19 cellular contexts compared by ENCODE assay signal in the genomic region with DNA sequence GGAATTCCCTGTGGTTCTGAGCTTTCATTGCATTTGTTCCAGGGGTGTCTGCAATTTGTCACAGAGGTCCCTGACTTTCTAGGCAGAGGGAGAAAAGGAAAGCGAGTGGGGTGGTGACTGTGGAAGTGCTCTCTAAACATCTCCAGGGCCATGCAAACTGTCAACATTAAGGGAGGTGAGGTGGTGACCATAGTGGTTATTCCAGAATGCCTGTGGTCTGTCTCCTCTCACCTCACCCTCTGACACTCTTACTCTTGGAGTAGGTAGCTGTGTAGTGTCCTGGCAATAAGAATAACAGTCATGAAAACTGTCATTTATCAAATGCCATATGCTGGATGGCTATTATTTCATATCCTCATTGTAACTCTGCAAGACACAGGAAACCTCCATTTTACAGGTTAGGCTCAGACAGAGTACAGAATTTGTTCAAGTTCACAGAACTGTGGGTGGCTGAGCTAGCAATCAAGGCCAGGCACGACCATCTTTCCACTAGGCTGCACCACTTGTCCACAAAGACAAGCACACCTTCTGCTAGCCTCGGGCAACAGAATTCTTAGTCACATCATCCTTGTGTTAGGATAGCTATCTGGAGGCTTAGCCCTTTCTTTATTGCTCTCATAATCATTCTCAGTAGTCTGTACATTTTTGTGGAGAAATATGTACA.
A peak's percentile ranks its signal among the peaks of the same experiment; 100 is the strongest.
DNase-seq lines count a peak whose midpoint lies in the region; ATAC-seq, FAIRE-seq and TF ChIP-seq lines count a peak whose summit lies in the region.
"Had no signal": no experiment of that assay in that cellular context is flagged by ENCODE, and none has a peak within 500 bp of the region (broad histone marks: within the 10 kb centered on the region; RNA-seq: fewer than 3 reads in every experiment).

No MANE protein-coding gene starts in this region.

- peak; percentile 85 for FAIRE-seq in GM12891 (lab: Jason Lieb, UNC)
- FAIRE-seq: pancreas had no signal

- H3K4me1 ChIP-seq in OCI-LY3 (ENCODE audit: low read length) (peaks cover 23% of the 10 kb centered on the region), heart right ventricle (peaks cover 0 to 14% (median 0%) of the 10 kb centered on the region in 9 donors)
- H3K4me1 ChIP-seq in naive thymus-derived CD4-positive, alpha-beta T cell (ENCODE audit: control insufficient read depth in 2 of 2, insufficient read depth in 2 of 2, low read length in 2 of 2) = peaks cover 0 to 6% of the 10 kb centered on the region in 2 donors
- H3K4me1 ChIP-seq: esophagus squamous epithelium, pancreas, SJCRH30 had no signal

- no peak overlapping the region for H2AFZ ChIP-seq in OCI-LY3 (ENCODE audit: low read depth, low read length)
- H2AFZ ChIP-seq: hepatocyte had no signal

- peak; percentile 25; the same call in 1 of the 2 replicates for TF ChIP-seq CTCF in OCI-LY3 (IDR thresholded peaks at IDR 0.05; ENCODE audit: low read depth, low read length)
- no peak for TF ChIP-seq CTCF in heart right ventricle (IDR thresholded peaks at IDR 0.05)

- no peak overlapping the region for H3K9ac ChIP-seq in OCI-LY3 (ENCODE audit: low read length)

- CTCF ChIA-PET in naive thymus-derived CD4-positive, alpha-beta T cell (lab: Charles Lee) = interaction anchor here (1.1 kb wide), 1 partner anchor 16 kb away, joined by 3 read pairs; no protein-coding TSS in a partner anchor

- no peaks in the 10 kb centered on the region for H3K9me3 ChIP-seq in OCI-LY3 (ENCODE audit: insufficient read depth, low read length)
- H3K9me3 ChIP-seq in heart right ventricle = no peaks in the 10 kb centered on the region
- no peaks in the 10 kb centered on the region for H3K9me3 ChIP-seq in naive thymus-derived CD4-positive, alpha-beta T cell (ENCODE audit: control insufficient read depth in 2 of 3, low read length in 3 of 3)
- H3K9me3 ChIP-seq: esophagus squamous epithelium, pancreas, SJCRH30 had no signal

- H3K9me3 Mint-ChIP-seq in naive thymus-derived CD4-positive, alpha-beta T cell = no peaks in the 10 kb centered on the region

- no peaks in the 10 kb centered on the region for H4K20me1 ChIP-seq in OCI-LY3 (ENCODE audit: insufficient read depth, low read length)

- 59 to 67% methylated on average over 3 of the region's 3 CpGs for WGBS in heart right ventricle, 2 donors

- H3K4me1 Mint-ChIP-seq in naive thymus-derived CD4-positive, alpha-beta T cell = peaks cover 4 to 13% (median 11%) of the 10 kb centered on the region in 7 donors

- intact Hi-C loops in heart right ventricle (cut with DNase I) (no loop called here), posterior vena cava (cut with DNase I) (no loop called here)
- intact Hi-C loops in naive thymus-derived CD4-positive, alpha-beta T cell (cut with micrococcal nuclease) = no loop called here

- no peak overlapping the region for H3K4me3 Mint-ChIP-seq in naive thymus-derived CD4-positive, alpha-beta T cell
- H3K4me3 Mint-ChIP-seq: B cell had no signal

- H3K4me2 ChIP-seq in OCI-LY3 (ENCODE audit: low read length) = peak overlapping the region; percentile 74
- H3K4me2 ChIP-seq: hepatocyte had no signal

- H3K27ac Mint-ChIP-seq in naive thymus-derived CD4-positive, alpha-beta T cell = peak overlapping the region in 1 of 9 donors; percentile 56
- H3K27ac Mint-ChIP-seq: B cell had no signal

- POLR2A ChIA-PET in naive thymus-derived CD4-positive, alpha-beta T cell (lab: Charles Lee) = no interaction called here

- no peak overlapping the region; the same call in 1 of the 2 replicates for H3K27ac ChIP-seq in OCI-LY3 (ENCODE audit: low read length)
- H3K27ac ChIP-seq in heart right ventricle = no peak overlapping the region
- no peak overlapping the region for H3K27ac ChIP-seq in naive thymus-derived CD4-positive, alpha-beta T cell (ENCODE audit: low read depth, low read length)
- H3K27ac ChIP-seq: esophagus squamous epithelium, hepatocyte, pancreas, SJCRH30 had no signal

- no peaks in the 10 kb centered on the region for H3K36me3 Mint-ChIP-seq in naive thymus-derived CD4-positive, alpha-beta T cell

- DNase-seq in GM12891 (ENCODE audit: insufficient read length, low spot score) (no peak), heart right ventricle (no peak), posterior vena cava (ENCODE audit: low spot score) (no peak)
- no peak for DNase-seq in naive thymus-derived CD4-positive, alpha-beta T cell
- DNase-seq: aorta, dermis blood vessel endothelial cell, esophagus squamous epithelium, Karpas-422, NCI-H1930, NCI-H82, pancreas, SJCRH30 had no signal

- H3K27me3 ChIP-seq in OCI-LY3 (ENCODE audit: low read depth, low read length) (no peaks in the 10 kb centered on the region), heart right ventricle (peaks cover 0 to 14% (median 0%) of the 10 kb centered on the region in 7 donors)
- no peaks in the 10 kb centered on the region for H3K27me3 ChIP-seq in naive thymus-derived CD4-positive, alpha-beta T cell (ENCODE audit: control insufficient read depth in 2 of 2, insufficient read depth in 2 of 2, low read length in 2 of 2)
- H3K27me3 ChIP-seq: esophagus squamous epithelium, hepatocyte, pancreas, SJCRH30 had no signal

- peak overlapping the region; percentile 36 for H3K4me3 ChIP-seq in OCI-LY3 (ENCODE audit: low read length)
- no peak overlapping the region for H3K4me3 ChIP-seq in heart right ventricle
- no peak overlapping the region for H3K4me3 ChIP-seq in naive thymus-derived CD4-positive, alpha-beta T cell (ENCODE audit: low read length)
- H3K4me3 ChIP-seq: esophagus squamous epithelium, hepatocyte, pancreas, SJCRH30 had no signal

- H3K27me3 Mint-ChIP-seq in naive thymus-derived CD4-positive, alpha-beta T cell = peaks cover 2 to 14% (median 8%) of the 10 kb centered on the region in 5 donors

- no peak for TF ChIP-seq POLR2A in GM12891 (IDR thresholded peaks at IDR 0.05; ENCODE audit: low read depth, low read length)

- H3K79me2 ChIP-seq in OCI-LY3 (ENCODE audit: low read length) = no peaks in the 10 kb centered on the region
- H3K79me2 ChIP-seq: hepatocyte had no signal

- ATAC-seq in GM21528 (IDR thresholded peaks at IDR 0.05; ENCODE audit: low FRiP score, unreplicated experiment) (peak; percentile 22), heart right ventricle (peak in 6 of 8 donors; percentile 28 to 89 (median 78)), HG03342 (IDR thresholded peaks at IDR 0.05; ENCODE audit: unreplicated experiment) (no peak), HG02870 (IDR thresholded peaks at IDR 0.05; ENCODE audit: unreplicated experiment) (no peak)
- no peak for ATAC-seq in naive thymus-derived CD4-positive, alpha-beta T cell
- ATAC-seq: HCT116, pancreas had no signal

- H3K36me3 ChIP-seq in OCI-LY3 (replicated peaks; ENCODE audit: low read depth, low read length) = no peaks in the 10 kb centered on the region
- H3K36me3 ChIP-seq in heart right ventricle = no peaks in the 10 kb centered on the region
- no peaks in the 10 kb centered on the region for H3K36me3 ChIP-seq in naive thymus-derived CD4-positive, alpha-beta T cell (ENCODE audit: control insufficient read depth in 2 of 3, insufficient read depth in 3 of 3, low read length in 3 of 3)
- H3K36me3 ChIP-seq: esophagus squamous epithelium, pancreas, SJCRH30 had no signal

TF ChIP-seq in GM12891, 5 proteins besides CTCF, POLR2A, EP300 and RAD21:
- TF ChIP-seq TAF1 (IDR thresholded peaks at IDR 0.05; ENCODE audit: low read depth, low read length) (no peak), SPI1 (IDR thresholded peaks at IDR 0.05; ENCODE audit: low read depth, low read length) (no peak), POLR2AphosphoS5 (IDR thresholded peaks at IDR 0.05; ENCODE audit: low read depth, low read length) (no peak), POU2F2 (IDR thresholded peaks at IDR 0.05; ENCODE audit: low read depth, low read length) (no peak), PAX5 (IDR thresholded peaks at IDR 0.05; ENCODE audit: insufficient read depth, low read length, severe bottlenecking) (no peak)

Comparison
In these comparisons a context has a peak if more than half of its experiments do, and no peak if none do; other contexts are left out.
1. ATAC-seq: peak in GM21528 (single experiment) and heart right ventricle (6 of 8); none in HG03342 (single experiment), naive thymus-derived CD4-positive, alpha-beta T cell (single experiment) and HG02870 (single experiment).